Comparison of ENCODE assay signal across 13 cellular contexts in genomic region chr20:36084897-36085617, GRCh38.
A peak's percentile ranks its signal among the peaks of the same experiment; 100 is the strongest.
DNase-seq lines count a peak whose midpoint lies in the region; ATAC-seq, FAIRE-seq and TF ChIP-seq lines count a peak whose summit lies in the region.
"Had no signal": no experiment of that assay in that cellular context is flagged by ENCODE, and none has a peak within 500 bp of the region (broad histone marks: within the 10 kb centered on the region; RNA-seq: fewer than 3 reads in every experiment).

No MANE protein-coding gene starts in this region.

- H3K4me1 Mint-ChIP-seq in activated naive CD4-positive, alpha-beta T cell treated with anti-CD3 and anti-CD28 coated beads for 36 hours (ENCODE audit: low read depth), result no peaks in the 10 kb centered on the region

- H3K36me3 Mint-ChIP-seq in activated naive CD4-positive, alpha-beta T cell treated with anti-CD3 and anti-CD28 coated beads for 36 hours (ENCODE audit: low read depth), result no peaks in the 10 kb centered on the region

- no peak overlapping the region for H3K27ac Mint-ChIP-seq in activated naive CD4-positive, alpha-beta T cell treated with anti-CD3 and anti-CD28 coated beads for 36 hours

- DNase-seq in H54 (ENCODE audit: insufficient read length, low spot score) (no peak), RCC 7860 (ENCODE audit: low spot score) (peak; percentile 85), renal cortical epithelial cell (ENCODE audit: low read depth) (peak; percentile 95), DMS79 (lab: John Stamatoyannopoulos, UW) (no peak)
- DNase-seq in activated naive CD4-positive, alpha-beta T cell treated with anti-CD3 and anti-CD28 coated beads for 36 hours, result no peak
- no peak for DNase-seq in activated naive CD4-positive, alpha-beta T cell treated with Interleukin-2 at 50 U/mL for 16 hours
- DNase-seq: activated T-cell treated with anti-CD3 and anti-CD28 coated beads for 4 hours, hypothalamus, NCI-H524 treated with DMSO at 0.1 percent for 48 hours, T-helper 9 cell had no signal

- H3K9me3 Mint-ChIP-seq in activated naive CD4-positive, alpha-beta T cell treated with anti-CD3 and anti-CD28 coated beads for 36 hours, result no peaks in the 10 kb centered on the region

- FAIRE-seq in H54 (lab: Jason Lieb, UNC), result peak; percentile 11
- peak; percentile 89 for FAIRE-seq in RCC 7860 (lab: Jason Lieb, UNC)
- FAIRE-seq: GM12892 had no signal

- H3K4me3 Mint-ChIP-seq in activated naive CD4-positive, alpha-beta T cell treated with anti-CD3 and anti-CD28 coated beads for 36 hours, result no peak overlapping the region

- TF ChIP-seq POLR2A in H54 (IDR thresholded peaks at IDR 0.05; ENCODE audit: low read depth, low read length), result no peak

- CTCF ChIA-PET in activated naive CD4-positive, alpha-beta T cell treated with anti-CD3 and anti-CD28 coated beads for 36 hours (lab: Charles Lee), result interaction anchor here (0.6 kb wide), 1 partner anchor 53 kb away, joined by 3 read pairs; no protein-coding TSS in a partner anchor

- intact Hi-C loops in activated naive CD4-positive, alpha-beta T cell treated with anti-CD3 and anti-CD28 coated beads for 36 hours (cut with micrococcal nuclease), result no loop called here

- ATAC-seq in esophagus mucosa, result peak; percentile 69
- ATAC-seq in GM18861 (IDR thresholded peaks at IDR 0.05; ENCODE audit: unreplicated experiment), result no peak

- H3K27me3 Mint-ChIP-seq in activated naive CD4-positive, alpha-beta T cell treated with anti-CD3 and anti-CD28 coated beads for 36 hours (ENCODE audit: low read depth), result peaks cover 8% of the 10 kb centered on the region

Comparison
In these comparisons a context has a peak if more than half of its experiments do, and no peak if none do; other contexts are left out.
1. DNase-seq: peak in RCC 7860 (single experiment) and renal cortical epithelial cell (single experiment); none in H54 (single experiment), activated naive CD4-positive, alpha-beta T cell treated with anti-CD3 and anti-CD28 coated beads for 36 hours (single experiment), DMS79 (single experiment) and activated naive CD4-positive, alpha-beta T cell treated with Interleukin-2 at 50 U/mL for 16 hours (single experiment).